ENCODE assay signal across 1 cellular context in genomic region chr1:18927082-18927653, GRCh38.
TF ChIP-seq lines count a peak whose summit lies in the region.

No MANE protein-coding gene starts in this region.

TF ChIP-seq in WTC11, 78 proteins besides CTCF, POLR2A, EP300 and RAD21 (continued from another document):
- TF ChIP-seq, protein P1, sequence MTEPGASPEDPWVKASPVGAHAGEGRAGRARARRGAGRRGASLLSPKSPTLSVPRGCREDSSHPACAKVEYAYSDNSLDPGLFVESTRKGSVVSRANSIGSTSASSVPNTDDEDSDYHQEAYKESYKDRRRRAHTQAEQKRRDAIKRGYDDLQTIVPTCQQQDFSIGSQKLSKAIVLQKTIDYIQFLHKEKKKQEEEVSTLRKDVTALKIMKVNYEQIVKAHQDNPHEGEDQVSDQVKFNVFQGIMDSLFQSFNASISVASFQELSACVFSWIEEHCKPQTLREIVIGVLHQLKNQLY (CRISPR knock-in tag; IDR thresholded peaks at IDR 0.05): no peak
- TF ChIP-seq, protein P2, sequence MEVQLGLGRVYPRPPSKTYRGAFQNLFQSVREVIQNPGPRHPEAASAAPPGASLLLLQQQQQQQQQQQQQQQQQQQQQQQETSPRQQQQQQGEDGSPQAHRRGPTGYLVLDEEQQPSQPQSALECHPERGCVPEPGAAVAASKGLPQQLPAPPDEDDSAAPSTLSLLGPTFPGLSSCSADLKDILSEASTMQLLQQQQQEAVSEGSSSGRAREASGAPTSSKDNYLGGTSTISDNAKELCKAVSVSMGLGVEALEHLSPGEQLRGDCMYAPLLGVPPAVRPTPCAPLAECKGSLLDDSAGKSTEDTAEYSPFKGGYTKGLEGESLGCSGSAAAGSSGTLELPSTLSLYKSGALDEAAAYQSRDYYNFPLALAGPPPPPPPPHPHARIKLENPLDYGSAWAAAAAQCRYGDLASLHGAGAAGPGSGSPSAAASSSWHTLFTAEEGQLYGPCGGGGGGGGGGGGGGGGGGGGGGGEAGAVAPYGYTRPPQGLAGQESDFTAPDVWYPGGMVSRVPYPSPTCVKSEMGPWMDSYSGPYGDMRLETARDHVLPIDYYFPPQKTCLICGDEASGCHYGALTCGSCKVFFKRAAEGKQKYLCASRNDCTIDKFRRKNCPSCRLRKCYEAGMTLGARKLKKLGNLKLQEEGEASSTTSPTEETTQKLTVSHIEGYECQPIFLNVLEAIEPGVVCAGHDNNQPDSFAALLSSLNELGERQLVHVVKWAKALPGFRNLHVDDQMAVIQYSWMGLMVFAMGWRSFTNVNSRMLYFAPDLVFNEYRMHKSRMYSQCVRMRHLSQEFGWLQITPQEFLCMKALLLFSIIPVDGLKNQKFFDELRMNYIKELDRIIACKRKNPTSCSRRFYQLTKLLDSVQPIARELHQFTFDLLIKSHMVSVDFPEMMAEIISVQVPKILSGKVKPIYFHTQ (CRISPR knock-in tag; IDR thresholded peaks at IDR 0.05): no peak
- TF ChIP-seq, protein P3, sequence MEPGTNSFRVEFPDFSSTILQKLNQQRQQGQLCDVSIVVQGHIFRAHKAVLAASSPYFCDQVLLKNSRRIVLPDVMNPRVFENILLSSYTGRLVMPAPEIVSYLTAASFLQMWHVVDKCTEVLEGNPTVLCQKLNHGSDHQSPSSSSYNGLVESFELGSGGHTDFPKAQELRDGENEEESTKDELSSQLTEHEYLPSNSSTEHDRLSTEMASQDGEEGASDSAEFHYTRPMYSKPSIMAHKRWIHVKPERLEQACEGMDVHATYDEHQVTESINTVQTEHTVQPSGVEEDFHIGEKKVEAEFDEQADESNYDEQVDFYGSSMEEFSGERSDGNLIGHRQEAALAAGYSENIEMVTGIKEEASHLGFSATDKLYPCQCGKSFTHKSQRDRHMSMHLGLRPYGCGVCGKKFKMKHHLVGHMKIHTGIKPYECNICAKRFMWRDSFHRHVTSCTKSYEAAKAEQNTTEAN (CRISPR knock-in tag; IDR thresholded peaks at IDR 0.05): no peak
- TF ChIP-seq ZNF671 (CRISPR knock-in tag; IDR thresholded peaks at IDR 0.05) (no peak), CREM (CRISPR knock-in tag; IDR thresholded peaks at IDR 0.05) (no peak), ZNF396 (CRISPR knock-in tag; IDR thresholded peaks at IDR 0.05; ENCODE audit: borderline replicate concordance) (no peak), E2F1 (CRISPR knock-in tag; IDR thresholded peaks at IDR 0.05) (no peak), ZNF219 (CRISPR knock-in tag; IDR thresholded peaks at IDR 0.05; ENCODE audit: borderline replicate concordance) (no peak)
